In the genomic region with DNA sequence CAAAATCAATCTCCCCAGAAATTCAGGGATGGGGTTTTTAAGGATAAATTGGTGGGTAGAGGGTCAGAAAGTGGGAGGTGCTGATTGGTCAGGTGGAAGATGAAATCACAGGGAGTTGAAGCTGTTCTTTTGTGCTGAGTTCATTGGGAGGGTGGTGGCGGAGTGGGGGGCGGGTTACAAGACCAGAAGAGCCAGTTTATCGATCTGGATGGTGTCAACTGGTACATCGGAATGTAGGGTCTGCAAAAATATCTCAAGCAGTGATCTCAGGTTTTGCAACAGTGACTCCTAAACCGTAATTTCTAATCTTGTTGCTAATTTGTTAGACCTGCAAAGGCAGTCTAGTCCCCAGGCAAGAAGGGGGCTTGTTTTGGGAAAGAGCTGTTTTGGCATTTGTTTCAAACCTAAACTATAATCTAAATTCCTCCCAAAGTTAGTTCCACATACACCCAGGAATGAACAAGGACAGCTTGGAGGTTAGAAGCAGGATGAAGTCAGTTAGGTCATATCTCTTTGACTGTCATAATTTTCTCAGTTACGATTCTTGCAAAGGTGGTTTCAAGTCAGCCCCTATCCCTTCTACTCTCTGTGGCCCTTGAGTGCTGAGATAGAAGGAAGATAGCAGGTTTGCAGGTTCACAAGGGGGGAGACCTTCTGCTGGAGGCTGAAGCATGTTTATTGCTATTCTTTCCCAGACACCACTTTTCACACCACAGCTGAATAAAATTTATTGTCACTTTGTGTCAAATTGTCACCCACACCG, we compare ENCODE assay signal across 22 cellular contexts. TPM values are rescaled to one million over a fixed set of nuclear protein-coding genes. Genes with fewer than 3 reads are reported as not detected.
"Had no signal": no experiment of that assay in that cellular context is flagged by ENCODE, and none has a peak within 500 bp of the region (broad histone marks: within the 10 kb centered on the region; RNA-seq: fewer than 3 reads in every experiment).

No MANE protein-coding gene starts in this region.

- H2AFZ ChIP-seq: neural progenitor cell had no signal

- H3K4me3 Mint-ChIP-seq: activated CD8-positive, alpha-beta T cell treated with anti-CD3 and anti-CD28 coated beads, Interleukin-2, amount 10 ng/mL, durations not matched to agents 7 days and 5 days; activated naive CD8-positive, alpha-beta T cell treated with anti-CD3 and anti-CD28 coated beads, Interleukin-2, amount 10 ng/mL, durations not matched to agents 7 days and 5 days; neural progenitor cell; stimulated activated memory B cell treated with anti-CD40 and anti-IgM and Interleukin-4, amounts not matched to agents 10 μg/mL and 1 μg/mL and 100 μg/mL, for 72 hours had no signal

- H3K4me3 ChIP-seq: coronary artery, esophagus muscularis mucosa, neural progenitor cell, sigmoid colon, smooth muscle cell, transverse colon, vagina had no signal

- H3K36me3 ChIP-seq: esophagus muscularis mucosa, neural progenitor cell, sigmoid colon, transverse colon, vagina had no signal

- H3K27ac ChIP-seq: coronary artery, esophagus muscularis mucosa, neural progenitor cell, sigmoid colon, transverse colon, vagina, VCaP had no signal

- H3K9me3 Mint-ChIP-seq: activated naive CD8-positive, alpha-beta T cell treated with anti-CD3 and anti-CD28 coated beads, Interleukin-2, amount 10 ng/mL, durations not matched to agents 7 days and 5 days; neural progenitor cell; stimulated activated memory B cell treated with anti-CD40 and anti-IgM and Interleukin-4, amounts not matched to agents 10 μg/mL and 1 μg/mL and 100 μg/mL, for 72 hours had no signal

- H3K36me3 Mint-ChIP-seq: activated naive CD8-positive, alpha-beta T cell treated with anti-CD3 and anti-CD28 coated beads, Interleukin-2, amount 10 ng/mL, durations not matched to agents 7 days and 5 days; neural progenitor cell; stimulated activated memory B cell treated with anti-CD40 and anti-IgM and Interleukin-4, amounts not matched to agents 10 μg/mL and 1 μg/mL and 100 μg/mL, for 72 hours had no signal

- FAIRE-seq: islet of Langerhans had no signal

- H3K4me1 ChIP-seq: neural progenitor cell had no signal

- ATAC-seq: activated CD4-positive, CD25-positive, alpha-beta regulatory T cell treated with anti-CD3 and anti-CD28 coated beads, Interleukin-2, amount 50 U/mL, for 24 hours; activated CD8-positive, alpha-beta T cell treated with anti-CD3 and anti-CD28 coated beads, Interleukin-2, amount 10 ng/mL, durations not matched to agents 7 days and 5 days; left ventricle myocardium superior; stimulated activated memory B cell treated with anti-CD40 and anti-IgM and Interleukin-4, amounts not matched to agents 10 μg/mL and 1 μg/mL and 100 μg/mL, for 72 hours had no signal

- H3K4me1 Mint-ChIP-seq: neural progenitor cell had no signal

- DNase-seq: activated CD4-positive, alpha-beta T cell treated with anti-CD3 and anti-CD28 coated beads, Interleukin-2, amount 50 U/mL, for 1 hour; activated CD8-positive, alpha-beta T cell treated with anti-CD3 and anti-CD28 coated beads, Interleukin-2, amount 10 ng/mL, durations not matched to agents 7 days and 5 days; activated naive CD8-positive, alpha-beta T cell treated with anti-CD3 and anti-CD28 coated beads, Interleukin-2, amount 10 ng/mL, durations not matched to agents 7 days and 5 days; amygdala; cerebellar nuclear complex; head of caudate nucleus; left ventricle myocardium superior; mammary epithelial cell; retina; sigmoid colon; stimulated activated CD4-positive, alpha-beta T cell treated with anti-CD3 and anti-CD28 coated beads, Interleukin-15, amount 100 ng/mL, for 24 hours; transverse colon had no signal

- H3K27ac Mint-ChIP-seq: activated CD8-positive, alpha-beta T cell treated with anti-CD3 and anti-CD28 coated beads, Interleukin-2, amount 10 ng/mL, durations not matched to agents 7 days and 5 days; activated naive CD8-positive, alpha-beta T cell treated with anti-CD3 and anti-CD28 coated beads, Interleukin-2, amount 10 ng/mL, durations not matched to agents 7 days and 5 days; neural progenitor cell; stimulated activated memory B cell treated with anti-CD40 and anti-IgM and Interleukin-4, amounts not matched to agents 10 μg/mL and 1 μg/mL and 100 μg/mL, for 72 hours had no signal

- H3K4me2 ChIP-seq: neural progenitor cell, smooth muscle cell had no signal

RNA-seq across cellular contexts. Expression of a gene that starts 33.5 kb away (rescaled TPM):
- total RNA-seq: left ventricle myocardium superior, posterior vena cava, vagina had no signal
